ENCODE assay signal across 14 cellular contexts in the genomic region with DNA sequence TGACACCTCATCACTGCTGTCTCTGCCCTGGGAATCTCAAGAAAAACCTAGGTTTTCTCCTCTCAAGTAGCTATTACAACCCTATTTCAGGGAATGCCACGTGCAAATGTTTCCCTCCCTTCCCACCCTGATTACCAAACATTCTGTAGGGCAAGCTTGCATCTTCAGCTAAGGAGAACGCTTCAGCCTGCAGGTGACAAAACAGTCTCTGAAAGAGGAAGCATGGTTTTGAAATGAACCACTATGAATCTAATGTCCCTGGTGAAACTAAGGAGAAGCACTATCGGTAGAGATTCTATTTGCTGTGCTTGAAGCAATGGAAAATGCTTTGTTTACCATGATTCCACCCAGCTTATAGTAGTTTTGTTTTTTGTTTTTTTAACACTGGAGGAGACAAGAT.
A peak's percentile ranks its signal among the peaks of the same experiment; 100 is the strongest.
DNase-seq lines count a peak whose midpoint lies in the region; ATAC-seq and TF ChIP-seq lines count a peak whose summit lies in the region.
"Had no signal": no experiment of that assay in that cellular context is flagged by ENCODE, and none has a peak within 500 bp of the region (broad histone marks: within the 10 kb centered on the region; RNA-seq: fewer than 3 reads in every experiment).

No MANE protein-coding gene starts in this region.

- H3K27ac Mint-ChIP-seq in naive B cell (peak overlapping the region; percentile 77 to 94 (median 89)), H9 (no peak overlapping the region)
- H3K27ac Mint-ChIP-seq: activated CD4-positive, alpha-beta memory T cell treated with anti-CD3 and anti-CD28 coated beads for 36 hours; dendritic cell treated with granulocyte-macrophage colony-stimulating factor and Interleukin-4, amounts not matched to agents 40 ng/mL and 50 ng/mL, for 4 days had no signal

- H4K8ac ChIP-seq in H9 (replicated peaks; ENCODE audit: insufficient read length, low read depth, low read length) = no peak overlapping the region

- no peak for TF ChIP-seq CTCF in H9 (conservative IDR thresholded peaks at IDR 0.05)

- no peaks in the 10 kb centered on the region for H3K79me2 ChIP-seq in H9 (ENCODE audit: insufficient read depth, low read length)

- H3K9ac ChIP-seq in H9 (ENCODE audit: extremely low read depth, insufficient read length, low read length) = no peak overlapping the region

- WGBS in H9 (ENCODE audit: extremely low coverage, insufficient read length, low lambda C conversion rate) = no CpG with 5 or more reads among the region's 3 CpGs

- ATAC-seq in GM21529 (IDR thresholded peaks at IDR 0.05; ENCODE audit: unreplicated experiment) = peak; percentile 48
- peak; percentile 49 to 58 for ATAC-seq in naive B cell (ENCODE audit: low read depth in 2 of 2)
- no peak for ATAC-seq in GM21528 (IDR thresholded peaks at IDR 0.05; ENCODE audit: low FRiP score, unreplicated experiment)
- ATAC-seq: left cardiac atrium, right cardiac atrium had no signal

- H3K27ac ChIP-seq in H9 (ENCODE audit: insufficient read length, low read depth, low read length) = no peak overlapping the region
- H3K27ac ChIP-seq: uterus had no signal

- peak; percentile 76 to 78 for DNase-seq in AML-193 (lab: John Stamatoyannopoulos, UW)
- peak; percentile 11 for DNase-seq in NOMO-1 treated with dmso at 0.1 percent for 144 hours (lab: John Stamatoyannopoulos, UW; ENCODE audit: unreplicated experiment)
- no peak for DNase-seq in naive B cell
- DNase-seq in NCI-H526 treated with DMSO at 0.1 percent for 48 hours (lab: John Stamatoyannopoulos, UW) = no peak
- DNase-seq in H9 = no peak
- no peak for DNase-seq in NCI-H226
- DNase-seq: activated CD4-positive, alpha-beta memory T cell treated with anti-CD3 and anti-CD28 coated beads for 36 hours; left cardiac atrium; right cardiac atrium; stimulated activated CD4-positive, alpha-beta T cell treated with anti-CD3 and anti-CD28 coated beads, Interleukin-4, amount 100 ng/mL, for 1 hour; uterus had no signal

- H4K20me1 ChIP-seq in H9 (ENCODE audit: control insufficient read depth, insufficient read depth, insufficient read length) = no peaks in the 10 kb centered on the region

- H3K27me3 Mint-ChIP-seq in naive B cell (no peaks in the 10 kb centered on the region), H9 (ENCODE audit: low read depth) (peaks cover 3% of the 10 kb centered on the region)
- H3K27me3 Mint-ChIP-seq: activated CD4-positive, alpha-beta memory T cell treated with anti-CD3 and anti-CD28 coated beads for 36 hours; dendritic cell treated with granulocyte-macrophage colony-stimulating factor and Interleukin-4, amounts not matched to agents 40 ng/mL and 50 ng/mL, for 4 days had no signal

- H3K4me1 Mint-ChIP-seq in naive B cell = peaks cover 37 to 84% (median 57%) of the 10 kb centered on the region in 3 donors
- no peaks in the 10 kb centered on the region for H3K4me1 Mint-ChIP-seq in H9

- H3K23me2 ChIP-seq in H9 (ENCODE audit: insufficient read length, low read depth, low read length, poor library complexity, severe bottlenecking) = no peaks in the 10 kb centered on the region

- H2AK5ac ChIP-seq in H9 (ENCODE audit: insufficient read length, low read length) = no peak overlapping the region

- H3K36me3 Mint-ChIP-seq in naive B cell (peaks cover 0 to 19% of the 10 kb centered on the region in 2 donors), H9 (ENCODE audit: insufficient read depth in 1 of 3, low read depth in 3 of 3) (no peaks in the 10 kb centered on the region)

- H3K18ac ChIP-seq in H9 (ENCODE audit: insufficient read length, low read depth, low read length) = no peak overlapping the region

- H3K23ac ChIP-seq in H9 (ENCODE audit: insufficient read length, low read depth, low read length) = no peak overlapping the region

- no peak overlapping the region for H2BK120ac ChIP-seq in H9 (ENCODE audit: low read depth, low read length, poor library complexity, severe bottlenecking)

- no peaks in the 10 kb centered on the region for H3K79me1 ChIP-seq in H9 (ENCODE audit: insufficient read depth, low read depth, low read length, poor library complexity, severe bottlenecking)

- H3K9me3 Mint-ChIP-seq in naive B cell (no peaks in the 10 kb centered on the region), H9 (no peaks in the 10 kb centered on the region)
- H3K9me3 Mint-ChIP-seq: activated CD4-positive, alpha-beta memory T cell treated with anti-CD3 and anti-CD28 coated beads for 36 hours; dendritic cell treated with granulocyte-macrophage colony-stimulating factor and Interleukin-4, amounts not matched to agents 40 ng/mL and 50 ng/mL, for 4 days had no signal

- H2BK5ac ChIP-seq in H9 (ENCODE audit: insufficient read length, low read length) = no peak overlapping the region

- H3K27me3 ChIP-seq in H9 (ENCODE audit: insufficient read depth, low read length) = no peaks in the 10 kb centered on the region
- H3K27me3 ChIP-seq: uterus had no signal

- no peak overlapping the region for H3K14ac ChIP-seq in H9 (ENCODE audit: insufficient read depth, low read length)

- H3T11ph ChIP-seq in H9 (ENCODE audit: low read length) = no peak overlapping the region

- no peak overlapping the region for H3K56ac ChIP-seq in H9 (ENCODE audit: insufficient read length, low read depth, low read length)

- H2AFZ ChIP-seq in H9 (ENCODE audit: low read length) = no peak overlapping the region

- H2BK12ac ChIP-seq in H9 (ENCODE audit: insufficient read length, low read depth, low read length) = no peak overlapping the region

- no peak overlapping the region for H4K91ac ChIP-seq in H9 (ENCODE audit: insufficient read length, low read depth, low read length)

- no peak overlapping the region for H3K4ac ChIP-seq in H9 (ENCODE audit: low read depth, low read length)

- H3K4me3 Mint-ChIP-seq in naive B cell (peak overlapping the region in 6 of 8 donors; percentile 1 to 63 (median 34)), H9 (no peak overlapping the region)
- H3K4me3 Mint-ChIP-seq: activated CD4-positive, alpha-beta memory T cell treated with anti-CD3 and anti-CD28 coated beads for 36 hours; dendritic cell treated with granulocyte-macrophage colony-stimulating factor and Interleukin-4, amounts not matched to agents 40 ng/mL and 50 ng/mL, for 4 days had no signal

- no peak overlapping the region for H2BK15ac ChIP-seq in H9 (ENCODE audit: low read depth, low read length)

- no peaks in the 10 kb centered on the region for H3K9me3 ChIP-seq in H9 (ENCODE audit: control insufficient read depth, low read depth, low read length)
- H3K9me3 ChIP-seq: uterus had no signal

- no peak overlapping the region for H3K4me2 ChIP-seq in H9 (ENCODE audit: insufficient read depth, insufficient read length, low read length)

- H4K5ac ChIP-seq in H9 (ENCODE audit: insufficient read length, low read depth, low read length) = no peak overlapping the region

- no peaks in the 10 kb centered on the region for H3K4me1 ChIP-seq in H9 (ENCODE audit: insufficient read depth, low read length)
- H3K4me1 ChIP-seq: uterus had no signal

- H2BK20ac ChIP-seq in H9 (ENCODE audit: low read depth, low read length, poor library complexity, severe bottlenecking) = no peak overlapping the region

Comparison
In these comparisons a context has a peak if more than half of its experiments do, and no peak if none do; other contexts are left out.
1. DNase-seq: peak in AML-193 (2 of 2) and NOMO-1 treated with dmso at 0.1 percent for 144 hours (single experiment); none in naive B cell (single experiment), NCI-H526 treated with DMSO at 0.1 percent for 48 hours (single experiment), H9 (single experiment) and NCI-H226 (single experiment).
2. H3K27ac Mint-ChIP-seq: peak in naive B cell (6 of 6); none in H9 (0 of 3).
3. H3K4me3 Mint-ChIP-seq: peak in naive B cell (6 of 8); none in H9 (0 of 2).